In genomic region chr6:20117474-20117873, GRCh38 we compare ENCODE assay signal across 11 cellular contexts.
DNase-seq lines count a peak whose midpoint lies in the region; ATAC-seq and TF ChIP-seq lines count a peak whose summit lies in the region.
"Had no signal": no experiment of that assay in that cellular context is flagged by ENCODE, and none has a peak within 500 bp of the region (broad histone marks: within the 10 kb centered on the region; RNA-seq: fewer than 3 reads in every experiment).

No MANE protein-coding gene starts in this region.

- dilution Hi-C loops in IMR-90 (cut with HindIII; ENCODE audit: low sequenced_read_pairs, unreplicated experiment) = no loop called here

- H3K9me1 ChIP-seq in IMR-90 (ENCODE audit: insufficient read depth, low read length) = no peaks in the 10 kb centered on the region

- H3K4me3 ChIP-seq in GM12865 (ENCODE audit: low read depth, low read length) (no peak overlapping the region), IMR-90 (ENCODE audit: insufficient read depth, low read depth, low read length) (no peak overlapping the region)

- H3K9me3 ChIP-seq in IMR-90 (ENCODE audit: control insufficient read depth, insufficient read depth, low read length) = no peaks in the 10 kb centered on the region

- TF ChIP-seq POLR2A in IMR-90 (IDR thresholded peaks at IDR 0.05; ENCODE audit: low read depth, low read length) = no peak

- H2AK9ac ChIP-seq in IMR-90 (replicated peaks; ENCODE audit: low read depth, low read length, poor library complexity) = no peak overlapping the region

- TF ChIP-seq RAD21 in IMR-90 (IDR thresholded peaks at IDR 0.05; ENCODE audit: low read length) = no peak

- peaks cover 4% of the 10 kb centered on the region for H3K36me3 Mint-ChIP-seq in activated naive CD4-positive, alpha-beta T cell treated with anti-CD3 and anti-CD28 coated beads for 36 hours (ENCODE audit: low read depth)

- no peak overlapping the region for H2BK15ac ChIP-seq in IMR-90 (ENCODE audit: low read depth, low read length)

- no TSS peak for BruUV-seq in IMR-90 (replicated peaks; lab: Mats Ljungman, UMichigan)

- H2BK20ac ChIP-seq in IMR-90 (ENCODE audit: low read depth, low read length) = no peak overlapping the region

- H4K20me1 ChIP-seq in IMR-90 (ENCODE audit: insufficient read depth, low read length) = no peaks in the 10 kb centered on the region

- no peak overlapping the region for H3K9ac ChIP-seq in IMR-90 (ENCODE audit: low read depth, low read length)

- no peaks in the 10 kb centered on the region for H3K27me3 Mint-ChIP-seq in activated naive CD4-positive, alpha-beta T cell treated with anti-CD3 and anti-CD28 coated beads for 36 hours (ENCODE audit: low read depth)

- H3K4me3 Mint-ChIP-seq in activated naive CD4-positive, alpha-beta T cell treated with anti-CD3 and anti-CD28 coated beads for 36 hours = no peak overlapping the region

- no peaks in the 10 kb centered on the region for H3K79me1 ChIP-seq in IMR-90 (ENCODE audit: low read depth in 1 of 2, low read length in 2 of 2)

- 0 out of 2 replicates have a peak, but pooled peaks cover 2% of the 10 kb centered on the region for H3K4me1 ChIP-seq in IMR-90 (ENCODE audit: control insufficient read depth, insufficient read depth, low read length)

- no peak overlapping the region for H4K91ac ChIP-seq in IMR-90 (ENCODE audit: insufficient read depth, low read depth, low read length)

- peak; percentile 6 for DNase-seq in GM12865 (ENCODE audit: low read depth)
- DNase-seq in IMR-90 = peak; percentile 19
- peak; percentile 85 for DNase-seq in kidney tubule cell (ENCODE audit: low spot score)
- no peak for DNase-seq in activated CD8-positive, alpha-beta memory T cell treated with anti-CD3 and anti-CD28 coated beads, Interleukin-2, amount 50 U/mL, for 48 hours
- no peak for DNase-seq in NCI-H1092 (lab: John Stamatoyannopoulos, UW)
- DNase-seq in left lobe of liver (ENCODE audit: low spot score) = no peak
- DNase-seq in activated naive CD4-positive, alpha-beta T cell treated with anti-CD3 and anti-CD28 coated beads for 36 hours = no peak
- DNase-seq: activated gamma-delta T cell, GOT3, SW 1271 had no signal

- H3K9me3 Mint-ChIP-seq in activated naive CD4-positive, alpha-beta T cell treated with anti-CD3 and anti-CD28 coated beads for 36 hours = no peaks in the 10 kb centered on the region

- no peak overlapping the region for H4K8ac ChIP-seq in IMR-90 (ENCODE audit: low read depth in 2 of 2, low read length in 2 of 2)

- no peak overlapping the region for H3K4me2 ChIP-seq in IMR-90 (ENCODE audit: low read depth, low read length)

- POLR2A ChIA-PET in IMR-90 (lab: Charles Lee; ENCODE audit: unreplicated experiment) = no interaction called here

- H3K23ac ChIP-seq in IMR-90 (ENCODE audit: low read depth, low read length) = no peak overlapping the region

- TF ChIP-seq CTCF in GM12865 (IDR thresholded peaks at IDR 0.05; ENCODE audit: insufficient read depth, low read depth, low read length, missing control alignments) = no peak
- no peak for TF ChIP-seq CTCF in IMR-90 (conservative IDR thresholded peaks at IDR 0.05; ENCODE audit: low read depth, low read length)

- H3K4me1 Mint-ChIP-seq in activated naive CD4-positive, alpha-beta T cell treated with anti-CD3 and anti-CD28 coated beads for 36 hours (ENCODE audit: low read depth) = no peaks in the 10 kb centered on the region

- no peak overlapping the region for H3K14ac ChIP-seq in IMR-90 (replicated peaks; ENCODE audit: low read depth, low read length)

- CTCF ChIA-PET in IMR-90 (lab: Yijun Ruan, JAX) = interaction anchor here (1.0 kb wide), 1 partner anchor 9 kb away, joined by 6 read pairs; no protein-coding TSS in a partner anchor
- CTCF ChIA-PET in activated naive CD4-positive, alpha-beta T cell treated with anti-CD3 and anti-CD28 coated beads for 36 hours (lab: Charles Lee) = interaction anchor here (1.3 kb wide), 1 partner anchor 9 kb away, joined by 6 read pairs; no protein-coding TSS in a partner anchor

- no peaks in the 10 kb centered on the region for H3K36me3 ChIP-seq in IMR-90 (ENCODE audit: control insufficient read depth, insufficient read depth, low read length)

- no peak overlapping the region for H2BK5ac ChIP-seq in IMR-90 (ENCODE audit: low read depth, low read length, poor library complexity, severe bottlenecking)

- intact Hi-C loops in IMR-90 (cut with micrococcal nuclease) = no loop called here
- intact Hi-C loops in activated naive CD4-positive, alpha-beta T cell treated with anti-CD3 and anti-CD28 coated beads for 36 hours (cut with micrococcal nuclease) = no loop called here

- no peaks in the 10 kb centered on the region for H3K27me3 ChIP-seq in IMR-90 (ENCODE audit: control insufficient read depth, insufficient read depth, low read length)

- no peak overlapping the region for H4K5ac ChIP-seq in IMR-90 (ENCODE audit: low read depth, low read length)

- H3K18ac ChIP-seq in IMR-90 (ENCODE audit: low read depth, low read length) = no peak overlapping the region

- in situ Hi-C loops in IMR-90 (cut with MboI; ENCODE audit: low sequenced_read_pairs) = no loop called here

- no CpG with 5 or more reads among the region's 3 CpGs for WGBS in IMR-90 (ENCODE audit: extremely low coverage in 2 of 2, insufficient read length in 1 of 2), 2 experiments

- no peak overlapping the region for H2AK5ac ChIP-seq in IMR-90 (ENCODE audit: low read depth, low read length)

- no peak overlapping the region for H3K4ac ChIP-seq in IMR-90 (ENCODE audit: low read depth, low read length)

- H3K27ac Mint-ChIP-seq in activated naive CD4-positive, alpha-beta T cell treated with anti-CD3 and anti-CD28 coated beads for 36 hours = no peak overlapping the region

- H3K27ac ChIP-seq in IMR-90 (ENCODE audit: insufficient read depth, low read length) = no peak overlapping the region

- H3K56ac ChIP-seq in IMR-90 (ENCODE audit: extremely low read depth, insufficient read depth, low read length) = no peak overlapping the region

- peak; percentile 77 for ATAC-seq in GM21723 (IDR thresholded peaks at IDR 0.05; ENCODE audit: unreplicated experiment)
- no peak for ATAC-seq in IMR-90 (ENCODE audit: low read depth)
- no peak for ATAC-seq in left lobe of liver

- H2BK120ac ChIP-seq in IMR-90 (ENCODE audit: low read depth, low read length) = no peak overlapping the region

- no peak overlapping the region for H2AFZ ChIP-seq in IMR-90 (replicated peaks; ENCODE audit: low read length, poor library complexity)

TF ChIP-seq in IMR-90, 13 proteins besides CTCF, POLR2A, EP300 and RAD21:
- TF ChIP-seq FOS (IDR thresholded peaks at IDR 0.05; ENCODE audit: low read depth, low read length) = no peak
- TF ChIP-seq RFX5 (IDR thresholded peaks at IDR 0.05; ENCODE audit: low read depth, low read length) = no peak
- TF ChIP-seq NFE2L2 (IDR thresholded peaks at IDR 0.05; ENCODE audit: low read depth, low read length) = no peak
- TF ChIP-seq CHD1 (IDR thresholded peaks at IDR 0.05; ENCODE audit: low read depth, low read length) = no peak
- no peak for TF ChIP-seq MXI1 (IDR thresholded peaks at IDR 0.05; ENCODE audit: borderline replicate concordance, low read depth, low read length)
- TF ChIP-seq MAFK (IDR thresholded peaks at IDR 0.05; ENCODE audit: low read depth, low read length) = no peak
- no peak for TF ChIP-seq BHLHE40 (IDR thresholded peaks at IDR 0.05; ENCODE audit: low read depth, low read length)

Comparison
In these comparisons a context has a peak if more than half of its experiments do, and no peak if none do; other contexts are left out.
1. DNase-seq: peak in GM12865 (single experiment), IMR-90 (single experiment) and kidney tubule cell (single experiment); none in activated CD8-positive, alpha-beta memory T cell treated with anti-CD3 and anti-CD28 coated beads, Interleukin-2, amount 50 U/mL, for 48 hours (single experiment), NCI-H1092 (single experiment), left lobe of liver (single experiment) and activated naive CD4-positive, alpha-beta T cell treated with anti-CD3 and anti-CD28 coated beads for 36 hours (single experiment).